30 cellular contexts compared by ENCODE assay signal in genomic region chr2:62923881-62924280, GRCh38.
"Had no signal": no experiment of that assay in that cellular context is flagged by ENCODE, and none has a peak within 500 bp of the region (broad histone marks: within the 10 kb centered on the region; RNA-seq: fewer than 3 reads in every experiment).

No MANE protein-coding gene starts in this region.

- DNase-seq: naive B cell; natural killer cell; occipital lobe; ovary; posterior cingulate gyrus; psoas muscle; spleen; stimulated activated CD4-positive, alpha-beta T cell treated with anti-CD3 and anti-CD28 coated beads, Interleukin-12 subunit alpha, Interleukin-12 subunit beta, amount 100 ng/mL, for 4 hours; stimulated activated CD4-positive, alpha-beta T cell treated with anti-CD3 and anti-CD28 coated beads, Interleukin-1b, Interleukin-23, amount 100 ng/mL, for 48 hours; stimulated activated CD4-positive, alpha-beta T cell treated with anti-CD3 and anti-CD28 coated beads, Interleukin-4, amount 100 ng/mL, for 1 hour; stimulated activated CD4-positive, alpha-beta T cell treated with anti-CD3 and anti-CD28 coated beads, Interleukin-4, amount 100 ng/mL, for 4 hours; stimulated activated CD8-positive, alpha-beta memory T cell treated with anti-CD3 and anti-CD28 coated beads, Interleukin-4, amount 100 ng/mL, for 48 hours; stimulated activated naive CD4-positive, alpha-beta T cell; stimulated activated naive CD8-positive, alpha-beta T cell treated with anti-CD3 and anti-CD28 coated beads, Interleukin-15, amount 100 ng/mL, for 72 hours; stimulated activated naive CD8-positive, alpha-beta T cell treated with anti-CD3 and anti-CD28 coated beads, Interleukin-15, Interleukin-2, amounts not matched to agents 100 U/mL and 50 U/mL, for 24 hours; testis; tibial artery; upper lobe of left lung had no signal

- H3K27ac ChIP-seq: neural progenitor cell, ovary, parathyroid adenoma, psoas muscle, skin epidermis, spleen, suprapubic skin, testis, tibial artery, transverse colon, upper lobe of left lung, vagina had no signal

- H3K79me2 ChIP-seq: parathyroid adenoma had no signal

- H3K9ac ChIP-seq: neural progenitor cell, parathyroid adenoma had no signal

- H3K4me1 ChIP-seq: neural progenitor cell, parathyroid adenoma, psoas muscle, spleen, suprapubic skin, testis, tibial artery, transverse colon, upper lobe of left lung, vagina had no signal

- H2AFZ ChIP-seq: neural progenitor cell, parathyroid adenoma had no signal

- H3K36me3 ChIP-seq: neural progenitor cell, ovary, transverse colon, upper lobe of left lung had no signal

- FAIRE-seq: urothelium cell line had no signal

- H3K27me3 ChIP-seq: neural progenitor cell, ovary, spleen, suprapubic skin, testis, tibial artery, transverse colon, upper lobe of left lung, vagina had no signal

- H3K27ac Mint-ChIP-seq: natural killer cell; nephron; neural progenitor cell; progenitor cell of endocrine pancreas; stimulated activated memory B cell treated with anti-CD40 and anti-IgM and Interleukin-4, amounts not matched to agents 10 μg/mL and 1 μg/mL and 100 μg/mL, for 72 hours had no signal

- H3K4me3 Mint-ChIP-seq: naive B cell; natural killer cell; nephron; neural progenitor cell; stimulated activated memory B cell treated with anti-CD40 and anti-IgM and Interleukin-4, amounts not matched to agents 10 μg/mL and 1 μg/mL and 100 μg/mL, for 72 hours; stimulated activated naive CD8-positive, alpha-beta T cell treated with anti-CD3 and anti-CD28 coated beads, Interleukin-15, amount 100 ng/mL, for 72 hours had no signal

- H3K9me3 ChIP-seq: ovary, psoas muscle, suprapubic skin, testis, tibial artery, transverse colon, upper lobe of left lung, vagina had no signal

- H3K4me2 ChIP-seq: neural progenitor cell, smooth muscle cell had no signal

- H3K4me1 Mint-ChIP-seq: naive B cell; natural killer cell; nephron; neural progenitor cell; stimulated activated memory B cell treated with anti-CD40 and anti-IgM and Interleukin-4, amounts not matched to agents 10 μg/mL and 1 μg/mL and 100 μg/mL, for 72 hours; stimulated activated naive CD8-positive, alpha-beta T cell treated with anti-CD3 and anti-CD28 coated beads, Interleukin-15, amount 100 ng/mL, for 72 hours had no signal

- H3K27me3 Mint-ChIP-seq: naive B cell; progenitor cell of endocrine pancreas; stimulated activated memory B cell treated with anti-CD40 and anti-IgM and Interleukin-4, amounts not matched to agents 10 μg/mL and 1 μg/mL and 100 μg/mL, for 72 hours; stimulated activated naive CD8-positive, alpha-beta T cell treated with anti-CD3 and anti-CD28 coated beads, Interleukin-15, amount 100 ng/mL, for 72 hours had no signal

- H3K4me3 ChIP-seq: neural progenitor cell, ovary, psoas muscle, skin epidermis, smooth muscle cell, spleen, suprapubic skin, testis, tibial artery, transverse colon, upper lobe of left lung, vagina had no signal

- ATAC-seq: natural killer cell; sciatic nerve; stimulated activated memory B cell treated with anti-CD40 and anti-IgM and Interleukin-4, amounts not matched to agents 10 μg/mL and 1 μg/mL and 100 μg/mL, for 72 hours; stimulated activated naive CD8-positive, alpha-beta T cell treated with anti-CD3 and anti-CD28 coated beads, Interleukin-15, amount 100 ng/mL, for 72 hours; stimulated activated naive CD8-positive, alpha-beta T cell treated with anti-CD3 and anti-CD28 coated beads, Interleukin-15, Interleukin-2, amounts not matched to agents 100 U/mL and 50 U/mL, for 24 hours had no signal
